ENCODE assay signal across 10 cellular contexts in the genomic region with DNA sequence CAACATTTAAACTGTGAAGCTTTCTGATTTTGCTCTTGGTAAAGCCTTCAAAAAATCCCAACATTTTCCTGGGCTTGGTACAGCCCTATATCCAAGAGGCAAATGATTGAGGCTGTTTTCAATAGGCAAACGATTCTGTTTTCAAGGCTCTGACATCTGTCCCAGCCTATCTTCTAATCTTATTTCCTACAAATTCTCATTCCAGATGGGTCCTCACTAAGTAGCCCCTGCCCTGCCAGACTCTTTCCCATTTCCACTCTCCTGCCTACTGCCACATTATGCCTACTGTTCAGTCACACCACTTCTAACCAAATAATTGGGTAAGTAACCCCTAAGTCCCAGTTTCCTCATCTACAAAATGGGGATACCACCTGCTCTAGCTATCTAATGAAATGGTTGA. TPM values are rescaled to one million over a fixed set of nuclear protein-coding genes. Genes with fewer than 3 reads are reported as not detected.
A peak's percentile ranks its signal among the peaks of the same experiment; 100 is the strongest.
DNase-seq lines count a peak whose midpoint lies in the region; ATAC-seq and TF ChIP-seq lines count a peak whose summit lies in the region.
"Had no signal": no experiment of that assay in that cellular context is flagged by ENCODE, and none has a peak within 500 bp of the region (broad histone marks: within the 10 kb centered on the region; RNA-seq: fewer than 3 reads in every experiment).

No MANE protein-coding gene starts in this region.

- no peak overlapping the region for H3K9ac ChIP-seq in adipocyte (ENCODE audit: low read length)

- BruUV-seq in A673 (replicated peaks; lab: Mats Ljungman, UMichigan) = no TSS peak

- in situ Hi-C loops in HAP-1 (cut with MboI; ENCODE audit: low sequenced_read_pairs) = no loop called here

- DNase-seq in A673 (ENCODE audit: low spot score) (no peak), HAP-1 (ENCODE audit: low spot score in 2 of 2) (no peak), adipocyte (ENCODE audit: low read depth) (no peak), NCI-H526 (lab: John Stamatoyannopoulos, UW) (no peak), NCI-H2081 (lab: John Stamatoyannopoulos, UW) (no peak), medulla oblongata (ENCODE audit: extremely low spot score) (no peak)

- H3K9me3 ChIP-seq in A673 (ENCODE audit: low read depth, low read length, poor library complexity, severe bottlenecking) (no peaks in the 10 kb centered on the region), HAP-1 (no peaks in the 10 kb centered on the region), adipocyte (ENCODE audit: control insufficient read depth, low read length) (no peaks in the 10 kb centered on the region), muscle layer of duodenum (ENCODE audit: control insufficient read depth in 1 of 2, low read length in 2 of 2) (no peaks in the 10 kb centered on the region)

- no peak for ATAC-seq in HG03045 (IDR thresholded peaks at IDR 0.05; ENCODE audit: unreplicated experiment)

- H3K36me3 ChIP-seq in A673 (ENCODE audit: insufficient read depth, low read length, poor library complexity, severe bottlenecking) (peaks cover 30% of the 10 kb centered on the region), HAP-1 (replicated peaks) (peaks cover 42% of the 10 kb centered on the region), adipocyte (ENCODE audit: control insufficient read depth, insufficient read depth, low read length, severe bottlenecking) (peaks cover 41% of the 10 kb centered on the region), muscle layer of duodenum (ENCODE audit: control insufficient read depth in 1 of 2, insufficient read depth in 2 of 2, low read length in 2 of 2) (peaks cover 34 to 41% of the 10 kb centered on the region in 2 donors)

- H3K4me1 ChIP-seq in A673 (ENCODE audit: insufficient read depth, low read length, poor library complexity, severe bottlenecking) (peaks cover 21% of the 10 kb centered on the region), HAP-1 (peaks cover 11% of the 10 kb centered on the region; the same call in 1 of the 2 replicates), adipocyte (ENCODE audit: control insufficient read depth, insufficient read depth, low read length) (peaks cover 34% of the 10 kb centered on the region), muscle layer of duodenum (ENCODE audit: control insufficient read depth in 1 of 2, insufficient read depth in 2 of 2, low read length in 2 of 2) (peaks cover 25 to 39% of the 10 kb centered on the region in 2 donors)

- H3K27me3 ChIP-seq in A673 (replicated peaks; ENCODE audit: insufficient read depth, low read depth, low read length, poor library complexity) (no peaks in the 10 kb centered on the region), HAP-1 (ENCODE audit: low read depth) (no peaks in the 10 kb centered on the region), adipocyte (replicated peaks; ENCODE audit: control insufficient read depth, insufficient read depth, low read length) (no peaks in the 10 kb centered on the region), muscle layer of duodenum (ENCODE audit: low read depth, low read length) (no peaks in the 10 kb centered on the region)

- H3K4me3 ChIP-seq in A673 (ENCODE audit: low read depth, low read length, poor library complexity, severe bottlenecking) (peak overlapping the region; percentile 96), HAP-1 (peak overlapping the region; percentile 92), adipocyte (ENCODE audit: low read length) (peak overlapping the region; percentile 93), muscle layer of duodenum (ENCODE audit: low read depth in 1 of 2, low read length in 2 of 2) (peak overlapping the region; percentile 47 to 97)

- POLR2A ChIA-PET in A673 (lab: Charles Lee; ENCODE audit: low non-redundant PET) = no interaction called here

- intact Hi-C loops in A673 (cut with micrococcal nuclease; ENCODE audit: unreplicated experiment) = no loop called here

- CTCF ChIA-PET in A673 (lab: Charles Lee) = interaction anchor here (0.6 kb wide), 1 partner anchor 10 kb away, joined by 5 read pairs; no protein-coding TSS in a partner anchor

- no peak overlapping the region for H3K27ac ChIP-seq in A673 (ENCODE audit: low read depth, low read length, poor library complexity, severe bottlenecking)
- peak overlapping the region; percentile 22 for H3K27ac ChIP-seq in muscle layer of duodenum (ENCODE audit: low read length)
- H3K27ac ChIP-seq: HL-60 had no signal

- TF ChIP-seq CTCF in A673 (conservative IDR thresholded peaks at IDR 0.05; ENCODE audit: low read depth, low read length) = no peak

RNA-seq across cellular contexts. Expression of gene GBA2, which starts 3.5 kb away (rescaled TPM):
- total RNA-seq in A673 (2021) = 67.6 and 70.5 TPM in 2 replicates

RNA-seq across cellular contexts. Expression of gene RGP1, which starts 3.5 kb away (rescaled TPM):
- 21.9 and 26.3 TPM in 2 replicates for total RNA-seq in A673 (2021)

RNA-seq across cellular contexts. Expression of gene MSMP, which starts 8.5 kb away (rescaled TPM):
- total RNA-seq in A673 (2021) = not detected in 2 replicates
- total RNA-seq: H1 had no signal

RNA-seq across cellular contexts. Expression of gene CREB3, which starts 13.1 kb away (rescaled TPM):
- 27.6 and 29.1 TPM in 2 replicates for total RNA-seq in A673 (2021)

RNA-seq across cellular contexts. Expression of gene TLN1, which starts 13.6 kb away (rescaled TPM):
- total RNA-seq in A673 (2021) = 173 and 178 TPM in 2 replicates
